In the genomic region with DNA sequence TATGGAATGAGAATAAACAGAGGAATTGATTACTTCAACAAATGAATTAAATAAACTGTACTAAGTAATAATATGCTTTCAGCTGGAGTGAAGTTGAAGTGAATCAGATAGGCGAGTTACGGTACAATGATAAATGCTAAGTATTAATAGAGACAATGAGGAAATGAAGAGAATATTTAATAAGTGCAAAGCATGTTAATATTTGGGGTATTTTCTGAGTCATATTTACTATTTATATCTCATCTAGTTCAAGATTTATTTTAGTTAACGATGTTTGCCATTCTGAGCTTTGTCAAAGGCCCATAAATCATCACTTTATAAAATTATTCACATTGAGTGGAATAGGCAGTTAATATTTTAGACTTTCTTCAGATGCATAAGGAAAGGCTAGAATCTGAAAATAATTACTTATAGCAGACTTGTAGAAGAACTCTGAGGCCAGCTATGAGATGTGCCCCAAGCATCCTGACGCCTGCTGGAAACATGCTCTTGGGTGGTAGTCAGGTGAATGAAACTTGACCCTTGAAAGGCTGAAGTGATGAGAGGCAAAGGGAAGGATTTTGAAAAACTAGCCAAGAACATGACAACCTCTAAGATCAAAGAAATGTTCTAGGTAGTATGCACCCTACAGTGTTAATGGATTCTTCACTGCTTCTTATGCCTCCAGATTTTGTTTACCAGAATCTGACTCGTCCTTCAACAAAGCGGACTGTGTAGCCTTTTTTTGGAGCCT, we compare ENCODE assay signal across 3 cellular contexts.
TF ChIP-seq lines count a peak whose summit lies in the region.

No MANE protein-coding gene starts in this region.

TF ChIP-seq in SK-N-SH treated with all-trans-retinoic acid at 6 μM for 48 hours, 23 proteins besides CTCF, POLR2A, EP300 and RAD21 (continued from another document):
- TF ChIP-seq TOX (CRISPR knock-in tag; IDR thresholded peaks at IDR 0.05; ENCODE audit: borderline replicate concordance) (no peak), ISL1 (CRISPR knock-in tag; IDR thresholded peaks at IDR 0.05) (peak; percentile 7), ZNF70 (CRISPR knock-in tag; IDR thresholded peaks at IDR 0.05) (no peak), ZFP3 (CRISPR knock-in tag; IDR thresholded peaks at IDR 0.05) (no peak), ESRRG (CRISPR knock-in tag; IDR thresholded peaks at IDR 0.05) (0 out of 2 replicates have a peak, but pooled peaks have one; percentile 30), ZNF8 (CRISPR knock-in tag; IDR thresholded peaks at IDR 0.05) (no peak), ZC3H10 (CRISPR knock-in tag; IDR thresholded peaks at IDR 0.05) (no peak)
- TF ChIP-seq, protein P1, sequence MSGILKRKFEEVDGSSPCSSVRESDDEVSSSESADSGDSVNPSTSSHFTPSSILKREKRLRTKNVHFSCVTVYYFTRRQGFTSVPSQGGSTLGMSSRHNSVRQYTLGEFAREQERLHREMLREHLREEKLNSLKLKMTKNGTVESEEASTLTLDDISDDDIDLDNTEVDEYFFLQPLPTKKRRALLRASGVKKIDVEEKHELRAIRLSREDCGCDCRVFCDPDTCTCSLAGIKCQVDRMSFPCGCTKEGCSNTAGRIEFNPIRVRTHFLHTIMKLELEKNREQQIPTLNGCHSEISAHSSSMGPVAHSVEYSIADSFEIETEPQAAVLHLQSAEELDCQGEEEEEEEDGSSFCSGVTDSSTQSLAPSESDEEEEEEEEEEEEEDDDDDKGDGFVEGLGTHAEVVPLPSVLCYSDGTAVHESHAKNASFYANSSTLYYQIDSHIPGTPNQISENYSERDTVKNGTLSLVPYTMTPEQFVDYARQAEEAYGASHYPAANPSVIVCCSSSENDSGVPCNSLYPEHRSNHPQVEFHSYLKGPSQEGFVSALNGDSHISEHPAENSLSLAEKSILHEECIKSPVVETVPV (CRISPR knock-in tag; IDR thresholded peaks at IDR 0.05), result no peak
- TF ChIP-seq, protein P2, sequence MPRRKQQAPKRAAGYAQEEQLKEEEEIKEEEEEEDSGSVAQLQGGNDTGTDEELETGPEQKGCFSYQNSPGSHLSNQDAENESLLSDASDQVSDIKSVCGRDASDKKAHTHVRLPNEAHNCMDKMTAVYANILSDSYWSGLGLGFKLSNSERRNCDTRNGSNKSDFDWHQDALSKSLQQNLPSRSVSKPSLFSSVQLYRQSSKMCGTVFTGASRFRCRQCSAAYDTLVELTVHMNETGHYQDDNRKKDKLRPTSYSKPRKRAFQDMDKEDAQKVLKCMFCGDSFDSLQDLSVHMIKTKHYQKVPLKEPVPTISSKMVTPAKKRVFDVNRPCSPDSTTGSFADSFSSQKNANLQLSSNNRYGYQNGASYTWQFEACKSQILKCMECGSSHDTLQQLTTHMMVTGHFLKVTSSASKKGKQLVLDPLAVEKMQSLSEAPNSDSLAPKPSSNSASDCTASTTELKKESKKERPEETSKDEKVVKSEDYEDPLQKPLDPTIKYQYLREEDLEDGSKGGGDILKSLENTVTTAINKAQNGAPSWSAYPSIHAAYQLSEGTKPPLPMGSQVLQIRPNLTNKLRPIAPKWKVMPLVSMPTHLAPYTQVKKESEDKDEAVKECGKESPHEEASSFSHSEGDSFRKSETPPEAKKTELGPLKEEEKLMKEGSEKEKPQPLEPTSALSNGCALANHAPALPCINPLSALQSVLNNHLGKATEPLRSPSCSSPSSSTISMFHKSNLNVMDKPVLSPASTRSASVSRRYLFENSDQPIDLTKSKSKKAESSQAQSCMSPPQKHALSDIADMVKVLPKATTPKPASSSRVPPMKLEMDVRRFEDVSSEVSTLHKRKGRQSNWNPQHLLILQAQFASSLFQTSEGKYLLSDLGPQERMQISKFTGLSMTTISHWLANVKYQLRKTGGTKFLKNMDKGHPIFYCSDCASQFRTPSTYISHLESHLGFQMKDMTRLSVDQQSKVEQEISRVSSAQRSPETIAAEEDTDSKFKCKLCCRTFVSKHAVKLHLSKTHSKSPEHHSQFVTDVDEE (CRISPR knock-in tag; IDR thresholded peaks at IDR 0.05), result no peak

TF ChIP-seq in SK-N-SH, 30 proteins besides CTCF, POLR2A, EP300 and RAD21 (continued from another document):
- no peak for TF ChIP-seq ELF1 (IDR thresholded peaks at IDR 0.05)
- TF ChIP-seq SMC3 (IDR thresholded peaks at IDR 0.05; ENCODE audit: low read depth, low read length), result no peak
- no peak for TF ChIP-seq TEAD4 (IDR thresholded peaks at IDR 0.05; ENCODE audit: borderline replicate concordance, insufficient read depth)
- no peak for TF ChIP-seq FOXM1 (IDR thresholded peaks at IDR 0.05; ENCODE audit: low read depth)
- TF ChIP-seq RFX5 (IDR thresholded peaks at IDR 0.05; ENCODE audit: low read length), result no peak

TF ChIP-seq in HCT116, 20 proteins besides CTCF, POLR2A, EP300 and RAD21 (continued from another document):
- TF ChIP-seq TCF7L2 (IDR thresholded peaks at IDR 0.05; ENCODE audit: borderline replicate concordance, extremely low read depth, insufficient read depth, insufficient read length), result peak; percentile 45
- TF ChIP-seq SIN3A (IDR thresholded peaks at IDR 0.05; ENCODE audit: low read depth), result no peak
- no peak for TF ChIP-seq ZBTB33 (IDR thresholded peaks at IDR 0.05; ENCODE audit: extremely low read depth, insufficient replicate concordance, low read length)
